8 cellular contexts compared by ENCODE assay signal in the genomic region with DNA sequence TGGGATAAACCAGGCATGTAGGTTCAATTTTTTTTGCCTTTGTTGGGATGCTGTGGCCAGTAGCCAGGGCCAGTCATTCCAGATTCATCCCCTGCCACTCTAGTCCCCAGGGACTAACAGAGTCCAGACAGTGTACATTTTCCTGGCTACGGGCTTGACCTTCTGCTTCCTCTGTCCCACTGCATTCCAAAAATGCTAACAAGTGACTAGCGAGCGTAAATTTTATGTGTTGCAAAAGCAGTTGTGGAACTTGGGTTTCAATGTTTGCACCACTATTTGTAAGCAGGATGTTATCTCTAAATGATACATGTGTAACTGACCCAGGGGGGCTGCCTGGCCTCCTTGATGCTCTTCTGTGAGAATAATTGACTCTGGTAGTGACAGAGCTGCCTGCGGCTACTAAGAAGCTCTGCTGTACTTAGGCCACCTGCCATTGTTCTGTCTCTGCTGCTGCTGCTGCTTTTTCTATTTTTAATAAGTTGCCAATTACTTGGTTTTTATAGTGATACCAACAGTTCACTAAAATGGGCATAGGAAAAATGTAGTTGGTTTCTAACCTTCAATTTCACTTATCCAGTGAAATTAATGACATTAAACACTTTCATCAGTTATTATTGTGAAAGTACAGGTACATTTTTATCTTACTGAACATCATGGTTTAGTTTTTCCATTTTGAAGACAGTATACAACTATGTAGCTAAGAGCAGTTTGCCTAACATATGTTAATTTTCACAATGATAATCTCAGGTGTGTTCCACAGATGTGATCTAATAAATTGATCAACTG. TPM values are rescaled to one million over a fixed set of nuclear protein-coding genes. Genes with fewer than 3 reads are reported as not detected.
A peak's percentile ranks its signal among the peaks of the same experiment; 100 is the strongest.
DNase-seq lines count a peak whose midpoint lies in the region; ATAC-seq and TF ChIP-seq lines count a peak whose summit lies in the region.

No MANE protein-coding gene starts in this region.

- TF ChIP-seq POLR2A in IMR-90 (IDR thresholded peaks at IDR 0.05; ENCODE audit: low read depth, low read length): no peak

- H3K9me3 ChIP-seq in IMR-90 (ENCODE audit: control insufficient read depth, insufficient read depth, low read length) (no peaks in the 10 kb centered on the region), muscle layer of colon (ENCODE audit: low read length) (no peaks in the 10 kb centered on the region)

- TF ChIP-seq CTCF in AG10803 (conservative IDR thresholded peaks at IDR 0.05; ENCODE audit: low read length) (no peak), IMR-90 (conservative IDR thresholded peaks at IDR 0.05; ENCODE audit: low read depth, low read length) (no peak), coronary artery (IDR thresholded peaks at IDR 0.05) (no peak), omental fat pad (IDR thresholded peaks at IDR 0.05) (no peak)

- no peak overlapping the region for H3K23ac ChIP-seq in IMR-90 (ENCODE audit: low read depth, low read length)

- H3K9ac ChIP-seq in IMR-90 (ENCODE audit: low read depth, low read length) (no peak overlapping the region), muscle layer of colon (ENCODE audit: low read length) (no peak overlapping the region)

- in situ Hi-C loops in IMR-90 (cut with MboI; ENCODE audit: low sequenced_read_pairs): no loop called here

- H3K56ac ChIP-seq in IMR-90 (ENCODE audit: extremely low read depth, insufficient read depth, low read length): no peak overlapping the region

- H4K5ac ChIP-seq in IMR-90 (ENCODE audit: low read depth, low read length): no peak overlapping the region

- H3K79me1 ChIP-seq in IMR-90 (ENCODE audit: low read depth in 1 of 2, low read length in 2 of 2): peaks cover 36 to 72% of the 10 kb centered on the region in 2 experiments

- H3K18ac ChIP-seq in IMR-90 (ENCODE audit: low read depth, low read length): no peak overlapping the region; the same call in 1 of the 2 replicates

- H2BK15ac ChIP-seq in IMR-90 (ENCODE audit: low read depth, low read length): 0 out of 3 replicates have a peak overlapping the region, but pooled peaks have one; percentile 15

- peak; percentile 94 for ATAC-seq in IMR-90 (ENCODE audit: low read depth)
- no peak for ATAC-seq in omental fat pad (ENCODE audit: low FRiP score)

- H4K8ac ChIP-seq in IMR-90 (ENCODE audit: low read depth in 2 of 2, low read length in 2 of 2): no peak overlapping the region

- H4K20me1 ChIP-seq in IMR-90 (ENCODE audit: insufficient read depth, low read length): peaks cover 71% of the 10 kb centered on the region

- 0 out of 2 replicates have a peak overlapping the region, but pooled peaks have one; percentile 17 for H2AK5ac ChIP-seq in IMR-90 (ENCODE audit: low read depth, low read length)

- H3K27me3 ChIP-seq in IMR-90 (ENCODE audit: control insufficient read depth, insufficient read depth, low read length) (no peaks in the 10 kb centered on the region), muscle layer of colon (ENCODE audit: control insufficient read depth in 1 of 2, insufficient read depth in 2 of 2, low read length in 2 of 2) (no peaks in the 10 kb centered on the region)

- TF ChIP-seq RAD21 in IMR-90 (IDR thresholded peaks at IDR 0.05; ENCODE audit: low read length): no peak

- no peak overlapping the region for H3K4me3 ChIP-seq in AG10803 (ENCODE audit: low read length)
- no peak overlapping the region for H3K4me3 ChIP-seq in IMR-90 (ENCODE audit: insufficient read depth, low read depth, low read length)
- peak overlapping the region; percentile 45 for H3K4me3 ChIP-seq in coronary artery
- H3K4me3 ChIP-seq in muscle layer of colon (ENCODE audit: low read depth in 1 of 2, low read length in 2 of 2): no peak overlapping the region

- H3K14ac ChIP-seq in IMR-90 (replicated peaks; ENCODE audit: low read depth, low read length): no peak overlapping the region

- BruUV-seq in IMR-90 (replicated peaks; lab: Mats Ljungman, UMichigan): no TSS peak

- intact Hi-C loops in IMR-90 (cut with micrococcal nuclease): no loop called here

- dilution Hi-C loops in IMR-90 (cut with HindIII; ENCODE audit: low sequenced_read_pairs, unreplicated experiment): no loop called here

- H3K4me1 ChIP-seq in IMR-90 (ENCODE audit: control insufficient read depth, insufficient read depth, low read length): peaks cover 16% of the 10 kb centered on the region
- H3K4me1 ChIP-seq in muscle layer of colon (ENCODE audit: insufficient read depth, low read length): peaks cover 58% of the 10 kb centered on the region

- H2BK120ac ChIP-seq in IMR-90 (ENCODE audit: low read depth, low read length): no peak overlapping the region

- no peak overlapping the region for H3K27ac ChIP-seq in IMR-90 (ENCODE audit: insufficient read depth, low read length)
- H3K27ac ChIP-seq in coronary artery: peak overlapping the region; percentile 11 to 69
- H3K27ac ChIP-seq in muscle layer of colon (ENCODE audit: low read depth, low read length): peak overlapping the region; percentile 27

- H3K9me1 ChIP-seq in IMR-90 (ENCODE audit: insufficient read depth, low read length): peaks cover 19% of the 10 kb centered on the region

- POLR2A ChIA-PET in IMR-90 (lab: Charles Lee; ENCODE audit: unreplicated experiment): no interaction called here

- H2AK9ac ChIP-seq in IMR-90 (replicated peaks; ENCODE audit: low read depth, low read length, poor library complexity): no peak overlapping the region

- CTCF ChIA-PET in IMR-90 (lab: Yijun Ruan, JAX): no interaction called here

- H3K4ac ChIP-seq in IMR-90 (ENCODE audit: low read depth, low read length): no peak overlapping the region

- no CpG with 5 or more reads among the region's 4 CpGs for WGBS in IMR-90 (ENCODE audit: extremely low coverage in 2 of 2, insufficient read length in 1 of 2), 2 experiments

- peak; percentile 99 for DNase-seq in AG10803 (ENCODE audit: low read depth)
- peak; percentile 73 for DNase-seq in IMR-90
- DNase-seq in coronary artery (ENCODE audit: low spot score): no peak
- DNase-seq in stimulated activated CD4-positive, alpha-beta T cell treated with anti-CD3 and anti-CD28 coated beads, Interleukin-4, amount 100 ng/mL, for 4 hours: no peak
- DNase-seq in SHP77 (lab: John Stamatoyannopoulos, UW): no peak
- DNase-seq in NCI-H2029 (lab: John Stamatoyannopoulos, UW): no peak
- no peak for DNase-seq in omental fat pad (ENCODE audit: low spot score)

- H3K4me2 ChIP-seq in IMR-90 (ENCODE audit: low read depth, low read length): peak overlapping the region; percentile 12; the same call in 1 of the 2 replicates

- no peak overlapping the region for H2BK5ac ChIP-seq in IMR-90 (ENCODE audit: low read depth, low read length, poor library complexity, severe bottlenecking)

- no peaks in the 10 kb centered on the region for H3K36me3 ChIP-seq in IMR-90 (ENCODE audit: control insufficient read depth, insufficient read depth, low read length)
- H3K36me3 ChIP-seq in muscle layer of colon (ENCODE audit: insufficient read depth, low read length): no peaks in the 10 kb centered on the region

- H2AFZ ChIP-seq in IMR-90 (replicated peaks; ENCODE audit: low read length, poor library complexity): peak overlapping the region; percentile 23

- H4K91ac ChIP-seq in IMR-90 (ENCODE audit: insufficient read depth, low read depth, low read length): no peak overlapping the region

- H2BK20ac ChIP-seq in IMR-90 (ENCODE audit: low read depth, low read length): no peak overlapping the region

TF ChIP-seq in IMR-90, 13 proteins besides CTCF, POLR2A, EP300 and RAD21:
- TF ChIP-seq, protein P1, sequence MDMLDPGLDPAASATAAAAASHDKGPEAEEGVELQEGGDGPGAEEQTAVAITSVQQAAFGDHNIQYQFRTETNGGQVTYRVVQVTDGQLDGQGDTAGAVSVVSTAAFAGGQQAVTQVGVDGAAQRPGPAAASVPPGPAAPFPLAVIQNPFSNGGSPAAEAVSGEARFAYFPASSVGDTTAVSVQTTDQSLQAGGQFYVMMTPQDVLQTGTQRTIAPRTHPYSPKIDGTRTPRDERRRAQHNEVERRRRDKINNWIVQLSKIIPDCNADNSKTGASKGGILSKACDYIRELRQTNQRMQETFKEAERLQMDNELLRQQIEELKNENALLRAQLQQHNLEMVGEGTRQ (IDR thresholded peaks at IDR 0.05; ENCODE audit: low read depth, low read length): no peak
- TF ChIP-seq CEBPB (IDR thresholded peaks at IDR 0.05; ENCODE audit: low read depth, low read length) (peak; percentile 74), FOS (IDR thresholded peaks at IDR 0.05; ENCODE audit: low read depth, low read length) (no peak), SMC3 (IDR thresholded peaks at IDR 0.05; ENCODE audit: low read depth, low read length) (peak; percentile 3; the same call in 1 of the 2 replicates), BHLHE40 (IDR thresholded peaks at IDR 0.05; ENCODE audit: low read depth, low read length) (0 out of 2 replicates have a peak, but pooled peaks have one; percentile 4), MAZ (IDR thresholded peaks at IDR 0.05; ENCODE audit: borderline replicate concordance, low read depth, low read length) (0 out of 2 replicates have a peak, but pooled peaks have one; percentile 28), RCOR1 (IDR thresholded peaks at IDR 0.05; ENCODE audit: insufficient replicate concordance, low read length) (peak; percentile 32)

RNA-seq across cellular contexts. Expression of a gene that starts 26.8 kb away (rescaled TPM):
- total RNA-seq in IMR-90 (2012; rRNA removed) (14.7 and 17.0 TPM in 2 replicates), omental fat pad (10 to 100 TPM; 17.2 to 57.8 (median 31.9) TPM)
- polyA plus RNA-seq in IMR-90 (2012; rRNA removed): 3.9 and 4.8 TPM in 2 replicates
- polyA plus RNA-seq in IMR-90 (2012; cell fraction: cytosol; rRNA removed): 0.79 and 2.9 TPM in 2 replicates
- 3.7 and 4.7 TPM in 2 replicates for polyA plus RNA-seq in IMR-90 (2012; cell fraction: nucleus; rRNA removed; ENCODE audit: low replicate concordance)

Comparison
In these comparisons a context has a peak if more than half of its experiments do, and no peak if none do; other contexts are left out.
1. DNase-seq: peak in AG10803 (single experiment) and IMR-90 (single experiment); none in coronary artery (single experiment), stimulated activated CD4-positive, alpha-beta T cell treated with anti-CD3 and anti-CD28 coated beads, Interleukin-4, amount 100 ng/mL, for 4 hours (0 of 2), SHP77 (0 of 2), NCI-H2029 (single experiment) and omental fat pad (single experiment).